25 cellular contexts compared by ENCODE assay signal in the genomic region with DNA sequence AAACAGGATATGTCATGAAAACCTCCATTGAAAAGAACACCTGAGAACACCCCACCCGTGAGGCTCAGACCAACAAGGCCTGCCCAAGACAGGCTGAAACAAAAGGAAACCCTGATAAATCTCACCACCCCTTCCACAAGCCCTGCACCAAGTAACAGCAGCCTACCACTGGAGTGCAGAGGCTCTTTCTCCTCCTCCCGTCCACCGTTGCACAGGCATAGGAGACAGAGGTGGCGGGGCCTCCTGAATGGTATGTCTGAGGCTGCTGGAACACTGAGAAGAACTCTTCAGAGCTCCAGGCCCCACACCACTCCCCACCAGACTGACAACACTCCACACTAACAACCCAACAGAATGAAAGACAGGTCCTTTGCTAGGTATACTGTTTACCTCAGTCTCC. TPM values are rescaled to one million over a fixed set of nuclear protein-coding genes. Genes with fewer than 3 reads are reported as not detected.
"Had no signal": no experiment of that assay in that cellular context is flagged by ENCODE, and none has a peak within 500 bp of the region (broad histone marks: within the 10 kb centered on the region; RNA-seq: fewer than 3 reads in every experiment).

No MANE protein-coding gene starts in this region.

- H3K27me3 Mint-ChIP-seq: activated CD4-positive, alpha-beta T cell treated with anti-CD3 and anti-CD28 coated beads for 36 hours; central memory CD8-positive, alpha-beta T cell had no signal

- H3K4me3 Mint-ChIP-seq: activated CD4-positive, alpha-beta memory T cell treated with anti-CD3 and anti-CD28 coated beads, Interleukin-2, amount 10 ng/mL, durations not matched to agents 7 days and 5 days; activated CD4-positive, alpha-beta T cell treated with anti-CD3 and anti-CD28 coated beads for 36 hours; activated CD4-positive, alpha-beta T cell treated with anti-CD3 and anti-CD28 coated beads, Interleukin-2, amount 10 ng/mL, durations not matched to agents 7 days and 5 days; activated naive CD4-positive, alpha-beta T cell treated with anti-CD3 and anti-CD28 coated beads, Interleukin-2, amount 10 ng/mL, durations not matched to agents 7 days and 5 days; activated naive CD8-positive, alpha-beta T cell treated with anti-CD3 and anti-CD28 coated beads, Interleukin-2, amount 10 ng/mL, durations not matched to agents 7 days and 5 days; brain; central memory CD8-positive, alpha-beta T cell had no signal

- ATAC-seq: activated CD4-positive, alpha-beta T cell treated with anti-CD3 and anti-CD28 coated beads for 36 hours; activated naive CD4-positive, alpha-beta T cell treated with anti-CD3 and anti-CD28 coated beads, Interleukin-2, amount 50 U/mL, for 72 hours; gastroesophageal sphincter had no signal

- H3K9me3 ChIP-seq: ascending aorta, breast epithelium, esophagus squamous epithelium, gastroesophageal sphincter had no signal

- H3K36me3 Mint-ChIP-seq: activated naive CD4-positive, alpha-beta T cell treated with anti-CD3 and anti-CD28 coated beads, Interleukin-2, amount 10 ng/mL, durations not matched to agents 7 days and 5 days; activated naive CD4-positive, alpha-beta T cell treated with anti-CD3 and anti-CD28 coated beads, Interleukin-2, amount 50 U/mL, for 72 hours; activated naive CD8-positive, alpha-beta T cell treated with anti-CD3 and anti-CD28 coated beads, Interleukin-2, amount 10 ng/mL, durations not matched to agents 7 days and 5 days; brain had no signal

- H3K4me1 Mint-ChIP-seq: activated CD4-positive, alpha-beta T cell treated with anti-CD3 and anti-CD28 coated beads for 36 hours; activated CD4-positive, alpha-beta T cell treated with anti-CD3 and anti-CD28 coated beads, Interleukin-2, amount 10 ng/mL, durations not matched to agents 7 days and 5 days; activated naive CD4-positive, alpha-beta T cell treated with anti-CD3 and anti-CD28 coated beads, Interleukin-2, amount 10 ng/mL, durations not matched to agents 7 days and 5 days; activated naive CD8-positive, alpha-beta T cell treated with anti-CD3 and anti-CD28 coated beads, Interleukin-2, amount 10 ng/mL, durations not matched to agents 7 days and 5 days; central memory CD8-positive, alpha-beta T cell had no signal

- H3K27ac Mint-ChIP-seq: activated CD4-positive, alpha-beta memory T cell treated with anti-CD3 and anti-CD28 coated beads, Interleukin-2, amount 10 ng/mL, durations not matched to agents 7 days and 5 days; activated CD4-positive, alpha-beta T cell treated with anti-CD3 and anti-CD28 coated beads for 36 hours; activated CD4-positive, alpha-beta T cell treated with anti-CD3 and anti-CD28 coated beads, Interleukin-2, amount 10 ng/mL, durations not matched to agents 7 days and 5 days; activated naive CD4-positive, alpha-beta T cell treated with anti-CD3 and anti-CD28 coated beads, Interleukin-2, amount 50 U/mL, for 72 hours; activated naive CD8-positive, alpha-beta T cell treated with anti-CD3 and anti-CD28 coated beads, Interleukin-2, amount 10 ng/mL, durations not matched to agents 7 days and 5 days had no signal

- H3K27me3 ChIP-seq: ascending aorta, breast epithelium, cardiac muscle cell, gastroesophageal sphincter had no signal

- H3K4me3 ChIP-seq: ascending aorta, breast epithelium, cardiac muscle cell, esophagus squamous epithelium, gastroesophageal sphincter had no signal

- H3K36me3 ChIP-seq: ascending aorta, breast epithelium, cardiac muscle cell, esophagus squamous epithelium had no signal

- H3K4me1 ChIP-seq: ascending aorta, breast epithelium, gastroesophageal sphincter had no signal

- H3K9me3 Mint-ChIP-seq: activated CD4-positive, alpha-beta memory T cell treated with anti-CD3 and anti-CD28 coated beads, Interleukin-2, amount 10 ng/mL, durations not matched to agents 7 days and 5 days; activated CD4-positive, alpha-beta T cell treated with anti-CD3 and anti-CD28 coated beads, Interleukin-2, amount 10 ng/mL, durations not matched to agents 7 days and 5 days; activated naive CD4-positive, alpha-beta T cell treated with anti-CD3 and anti-CD28 coated beads, Interleukin-2, amount 10 ng/mL, durations not matched to agents 7 days and 5 days; activated naive CD4-positive, alpha-beta T cell treated with anti-CD3 and anti-CD28 coated beads, Interleukin-2, amount 50 U/mL, for 72 hours; activated naive CD8-positive, alpha-beta T cell treated with anti-CD3 and anti-CD28 coated beads, Interleukin-2, amount 10 ng/mL, durations not matched to agents 7 days and 5 days; brain; central memory CD8-positive, alpha-beta T cell had no signal

- H3K27ac ChIP-seq: ascending aorta, breast epithelium, cardiac muscle cell, epithelial cell of prostate, esophagus squamous epithelium, gastroesophageal sphincter had no signal

- DNase-seq: activated CD4-positive, alpha-beta memory T cell treated with anti-CD3 and anti-CD28 coated beads, Interleukin-2, amount 10 ng/mL, durations not matched to agents 7 days and 5 days; activated CD4-positive, alpha-beta T cell treated with anti-CD3 and anti-CD28 coated beads for 36 hours; activated CD4-positive, alpha-beta T cell treated with anti-CD3 and anti-CD28 coated beads, Interleukin-2, amount 10 ng/mL, durations not matched to agents 7 days and 5 days; activated CD4-positive, alpha-beta T cell treated with anti-CD3 and anti-CD28 coated beads, Interleukin-2, amount 50 U/mL, for 4 hours; activated CD4-positive, CD25-positive, alpha-beta regulatory T cell; activated gamma-delta T cell; activated naive CD4-positive, alpha-beta T cell; activated naive CD4-positive, alpha-beta T cell treated with anti-CD3 and anti-CD28 coated beads, Interleukin-2, amount 10 ng/mL, durations not matched to agents 7 days and 5 days; activated naive CD8-positive, alpha-beta T cell treated with anti-CD3 and anti-CD28 coated beads, Interleukin-2, amount 10 ng/mL, durations not matched to agents 7 days and 5 days; activated T-cell treated with anti-CD3 and anti-CD28 coated beads, Interleukin-2, amount 50 U/mL, for 48 hours; cortex of kidney; effector CD8-positive, alpha-beta T cell; esophagus squamous epithelium; foreskin melanocyte; T-helper 2 cell had no signal

RNA-seq across cellular contexts. Expression of a gene that starts 21.6 kb away (rescaled TPM):
- total RNA-seq: ascending aorta, endothelial cell of umbilical vein, glomerular endothelial cell had no signal
